In the genomic region with DNA sequence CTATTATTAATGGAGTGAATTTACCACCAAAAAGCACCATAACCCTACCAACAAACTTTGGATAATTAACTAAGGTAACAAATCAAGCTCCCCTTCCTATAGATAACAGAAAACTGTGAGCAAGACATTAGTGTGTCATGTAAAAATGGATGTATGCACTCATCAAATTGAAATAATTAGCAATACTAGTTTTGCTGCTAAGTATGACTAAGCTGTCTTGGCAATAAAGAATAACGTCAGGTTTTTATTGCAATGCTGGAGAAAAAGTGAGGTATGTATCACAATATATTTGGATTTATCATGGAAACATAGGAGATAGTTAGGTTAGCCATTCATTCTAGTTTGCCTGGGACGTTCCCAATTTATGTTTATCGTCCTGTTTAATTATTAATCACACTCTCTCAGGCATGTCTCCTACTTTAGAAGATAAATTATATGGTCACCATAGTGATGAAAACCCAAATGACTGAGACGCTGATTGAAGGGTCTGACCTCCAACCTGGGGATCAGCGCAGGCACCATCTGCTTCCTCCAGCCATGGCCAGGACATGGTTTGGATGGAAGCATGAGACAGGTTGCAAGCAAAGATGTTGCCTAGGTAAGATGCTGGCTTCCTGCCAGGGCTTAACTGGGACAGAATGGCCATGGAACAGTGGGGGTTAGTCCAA, we compare ENCODE assay signal across 17 cellular contexts.
"Had no signal": no experiment of that assay in that cellular context is flagged by ENCODE, and none has a peak within 500 bp of the region (broad histone marks: within the 10 kb centered on the region; RNA-seq: fewer than 3 reads in every experiment).

No MANE protein-coding gene starts in this region.

- H3K27ac Mint-ChIP-seq: activated naive CD8-positive, alpha-beta T cell; natural killer cell treated with Interleukin-12 subunit alpha and Interleukin-12 subunit beta and Interleukin-15 and Interleukin-18, amount 100 ng/mL, for 72 hours; stimulated activated naive B cell treated with anti-CD40 and anti-IgM and Interleukin-4, amounts not matched to agents 10 μg/mL and 1 μg/mL and 100 μg/mL, for 72 hours; T-helper 17 cell had no signal

- H3K4me3 ChIP-seq: dorsolateral prefrontal cortex, esophagus squamous epithelium, mucosa of descending colon, prostate gland, right lobe of liver, transverse colon had no signal

- H3K36me3 ChIP-seq: esophagus squamous epithelium, prostate gland, right lobe of liver, transverse colon had no signal

- H3K27ac ChIP-seq: dorsolateral prefrontal cortex, esophagus squamous epithelium, prostate gland, right lobe of liver, transverse colon had no signal

- H3K27me3 ChIP-seq: dorsolateral prefrontal cortex, esophagus squamous epithelium, right lobe of liver, transverse colon had no signal

- H3K4me3 Mint-ChIP-seq: activated naive CD8-positive, alpha-beta T cell; activated T-cell treated with anti-CD3 and anti-CD28 coated beads, Interleukin-2, amount 50 U/mL, for 4 hours; natural killer cell treated with Interleukin-12 subunit alpha and Interleukin-12 subunit beta and Interleukin-15 and Interleukin-18, amount 100 ng/mL, for 72 hours; stimulated activated naive B cell treated with anti-CD40 and anti-IgM and Interleukin-4, amounts not matched to agents 10 μg/mL and 1 μg/mL and 100 μg/mL, for 72 hours; T-helper 17 cell had no signal

- H3K36me3 Mint-ChIP-seq: activated naive CD8-positive, alpha-beta T cell had no signal

- H3K9me3 ChIP-seq: esophagus squamous epithelium, mucosa of descending colon, prostate gland, right lobe of liver had no signal

- H3K4me1 ChIP-seq: esophagus squamous epithelium, prostate gland, right lobe of liver, transverse colon had no signal

- DNase-seq: activated gamma-delta T cell; activated T-cell treated with anti-CD3 and anti-CD28 coated beads, Interleukin-2, amount 50 U/mL, for 4 hours; amygdala; dorsolateral prefrontal cortex; esophagus squamous epithelium; foreskin fibroblast; head of caudate nucleus; mucosa of descending colon; occipital lobe; right lobe of liver; stimulated activated CD4-positive, alpha-beta T cell treated with anti-CD3 and anti-CD28 coated beads, Interleukin-2, amount 100 ng/mL, for 24 hours; stimulated activated naive B cell treated with anti-CD40 and anti-IgM and Interleukin-4, amounts not matched to agents 10 μg/mL and 1 μg/mL and 100 μg/mL, for 72 hours; T-helper 17 cell; transverse colon had no signal

- ATAC-seq: activated T-cell treated with anti-CD3 and anti-CD28 coated beads, Interleukin-2, amount 50 U/mL, for 4 hours; mucosa of descending colon; natural killer cell treated with Interleukin-12 subunit alpha and Interleukin-12 subunit beta and Interleukin-15 and Interleukin-18, amount 100 ng/mL, for 72 hours; right lobe of liver; stimulated activated naive B cell treated with anti-CD40 and anti-IgM and Interleukin-4, amounts not matched to agents 10 μg/mL and 1 μg/mL and 100 μg/mL, for 72 hours; T-helper 17 cell had no signal

- H3K9me3 Mint-ChIP-seq: natural killer cell treated with Interleukin-12 subunit alpha and Interleukin-12 subunit beta and Interleukin-15 and Interleukin-18, amount 100 ng/mL, for 72 hours; stimulated activated naive B cell treated with anti-CD40 and anti-IgM and Interleukin-4, amounts not matched to agents 10 μg/mL and 1 μg/mL and 100 μg/mL, for 72 hours had no signal

- H3K4me1 Mint-ChIP-seq: stimulated activated naive B cell treated with anti-CD40 and anti-IgM and Interleukin-4, amounts not matched to agents 10 μg/mL and 1 μg/mL and 100 μg/mL, for 72 hours; T-helper 17 cell had no signal
